1 cellular context compared by ENCODE assay signal in genomic region chr22:46634973-46635685, GRCh38.
A peak's percentile ranks its signal among the peaks of the same experiment; 100 is the strongest.
TF ChIP-seq lines count a peak whose summit lies in the region.

No MANE protein-coding gene starts in this region.

TF ChIP-seq in K562, 482 proteins besides CTCF, POLR2A, EP300 and RAD21:
- TF ChIP-seq VEZF1 (CRISPR knock-in tag; IDR thresholded peaks at IDR 0.05), result peak; percentile 40; the same call in 1 of the 2 replicates
